Comparison of ENCODE assay signal across 17 cellular contexts in genomic region chr15:98667521-98668179, GRCh38. TPM values are rescaled to one million over a fixed set of nuclear protein-coding genes. Genes with fewer than 3 reads are reported as not detected.
DNase-seq lines count a peak whose midpoint lies in the region; FAIRE-seq and TF ChIP-seq lines count a peak whose summit lies in the region.
"Had no signal": no experiment of that assay in that cellular context is flagged by ENCODE, and none has a peak within 500 bp of the region (broad histone marks: within the 10 kb centered on the region; RNA-seq: fewer than 3 reads in every experiment).

No MANE protein-coding gene starts in this region.

- H4K5ac ChIP-seq in H9 (ENCODE audit: insufficient read length, low read depth, low read length): no peak overlapping the region

- H3K56ac ChIP-seq in H9 (ENCODE audit: insufficient read length, low read depth, low read length): no peak overlapping the region

- no peaks in the 10 kb centered on the region for H3K9me3 ChIP-seq in H9 (ENCODE audit: control insufficient read depth, low read depth, low read length)
- no peaks in the 10 kb centered on the region for H3K9me3 ChIP-seq in adrenal gland (replicated peaks in 1 of 3)
- H3K9me3 ChIP-seq in neural progenitor cell (ENCODE audit: low read depth): no peaks in the 10 kb centered on the region

- H3K27me3 Mint-ChIP-seq in H9 (ENCODE audit: low read depth) (no peaks in the 10 kb centered on the region), glutamatergic neuron (ENCODE audit: unreplicated experiment) (no peaks in the 10 kb centered on the region), neural progenitor cell (ENCODE audit: insufficient read depth, low read depth) (no peaks in the 10 kb centered on the region)
- H3K27me3 Mint-ChIP-seq: activated CD4-positive, alpha-beta memory T cell treated with anti-CD3 and anti-CD28 coated beads, Interleukin-2, amount 10 ng/mL, durations not matched to agents 7 days and 5 days; dendritic cell treated with granulocyte-macrophage colony-stimulating factor and Interleukin-4, amounts not matched to agents 40 ng/mL and 50 ng/mL, for 4 days had no signal

- no peak overlapping the region for H2BK120ac ChIP-seq in H9 (ENCODE audit: low read depth, low read length, poor library complexity, severe bottlenecking)

- H3K9me3 Mint-ChIP-seq in H9 (no peaks in the 10 kb centered on the region), glutamatergic neuron (ENCODE audit: unreplicated experiment) (peaks cover 5% of the 10 kb centered on the region), neural progenitor cell (peaks cover 3% of the 10 kb centered on the region)
- H3K9me3 Mint-ChIP-seq: activated CD4-positive, alpha-beta memory T cell treated with anti-CD3 and anti-CD28 coated beads, Interleukin-2, amount 10 ng/mL, durations not matched to agents 7 days and 5 days; dendritic cell treated with granulocyte-macrophage colony-stimulating factor and Interleukin-4, amounts not matched to agents 40 ng/mL and 50 ng/mL, for 4 days; stimulated activated memory B cell treated with anti-CD40 and anti-IgM and Interleukin-4, amounts not matched to agents 10 μg/mL and 1 μg/mL and 100 μg/mL, for 72 hours had no signal

- no CpG with 5 or more reads among the region's 13 CpGs for WGBS in H9 (ENCODE audit: extremely low coverage, insufficient read length, low lambda C conversion rate)
- WGBS in adrenal gland, 4 donors: 73 to 80% (median 77%) methylated on average over 6 to 13 of the region's 13 CpGs

- H3K18ac ChIP-seq in H9 (ENCODE audit: insufficient read length, low read depth, low read length): no peak overlapping the region

- H2AK5ac ChIP-seq in H9 (ENCODE audit: insufficient read length, low read length): no peak overlapping the region

- H4K91ac ChIP-seq in H9 (ENCODE audit: insufficient read length, low read depth, low read length): no peak overlapping the region

- H3K4me2 ChIP-seq in H9 (ENCODE audit: insufficient read depth, insufficient read length, low read length) (no peak overlapping the region), neural progenitor cell (no peak overlapping the region)

- H3T11ph ChIP-seq in H9 (ENCODE audit: low read length): no peak overlapping the region

- TF ChIP-seq POLR2A in adrenal gland (IDR thresholded peaks at IDR 0.05): no peak

- H3K9ac ChIP-seq in H9 (ENCODE audit: extremely low read depth, insufficient read length, low read length) (no peak overlapping the region), neural progenitor cell (no peak overlapping the region)

- H3K27ac Mint-ChIP-seq in H9: peak overlapping the region; percentile 10 to 61 (median 15); a peak in 3 of 7 replicates
- H3K27ac Mint-ChIP-seq in glutamatergic neuron (ENCODE audit: unreplicated experiment): peak overlapping the region; percentile 10
- peak overlapping the region; percentile 39 for H3K27ac Mint-ChIP-seq in neural progenitor cell
- H3K27ac Mint-ChIP-seq: activated CD4-positive, alpha-beta memory T cell treated with anti-CD3 and anti-CD28 coated beads, Interleukin-2, amount 10 ng/mL, durations not matched to agents 7 days and 5 days; dendritic cell treated with granulocyte-macrophage colony-stimulating factor and Interleukin-4, amounts not matched to agents 40 ng/mL and 50 ng/mL, for 4 days; stimulated activated memory B cell treated with anti-CD40 and anti-IgM and Interleukin-4, amounts not matched to agents 10 μg/mL and 1 μg/mL and 100 μg/mL, for 72 hours had no signal

- DNase-seq in H9 (peak; percentile 63), adrenal gland (peak in 3 of 7 donors; percentile 25 to 51 (median 36)), glutamatergic neuron (no peak), neural progenitor cell (ENCODE audit: low spot score) (peak; percentile 14), NCI-H2227 (lab: John Stamatoyannopoulos, UW; ENCODE audit: unreplicated experiment) (no peak), GM19239 (ENCODE audit: insufficient read length, low spot score) (no peak)
- DNase-seq in central memory CD4-positive, alpha-beta T cell: no peak
- DNase-seq in activated CD4-positive, alpha-beta T cell treated with anti-CD3 and anti-CD28 coated beads, Interleukin-2, amount 50 U/mL, for 1 hour: no peak
- DNase-seq: activated CD4-positive, alpha-beta memory T cell treated with anti-CD3 and anti-CD28 coated beads, Interleukin-2, amount 10 ng/mL, durations not matched to agents 7 days and 5 days; anterior cingulate cortex; DMS153; KG1; NCI-H1417; NCI-H446 treated with DMSO at 0.1 percent for 48 hours; occipital lobe had no signal

- FAIRE-seq in GM19239 (lab: Jason Lieb, UNC): no peak

- TF ChIP-seq CTCF in H9 (conservative IDR thresholded peaks at IDR 0.05) (no peak), adrenal gland (IDR thresholded peaks at IDR 0.05) (no peak), glutamatergic neuron (IDR thresholded peaks at IDR 0.05; ENCODE audit: partially characterized antibody, unreplicated experiment) (no peak), neural progenitor cell (IDR thresholded peaks at IDR 0.05) (no peak)

- H2BK12ac ChIP-seq in H9 (ENCODE audit: insufficient read length, low read depth, low read length): no peak overlapping the region

- peaks cover 85 to 87% of the 10 kb centered on the region in 2 experiments for H3K4me1 Mint-ChIP-seq in H9
- H3K4me1 Mint-ChIP-seq in glutamatergic neuron (ENCODE audit: low read depth, unreplicated experiment): peaks cover 51% of the 10 kb centered on the region
- H3K4me1 Mint-ChIP-seq in neural progenitor cell: peaks cover 62% of the 10 kb centered on the region

- intact Hi-C loops in adrenal gland (cut with DNase I): loop anchor here in 1 of 2 donors (10.0 kb wide), 1 partner anchor 107 kb away; no protein-coding TSS in a partner anchor

- no peaks in the 10 kb centered on the region for H3F3A ChIP-seq in neural progenitor cell (ENCODE audit: low read depth)

- peaks cover 36% of the 10 kb centered on the region for H3K4me1 ChIP-seq in H9 (ENCODE audit: insufficient read depth, low read length)
- peaks cover 50 to 89% of the 10 kb centered on the region in 2 donors for H3K4me1 ChIP-seq in adrenal gland (replicated peaks in 1 of 2)
- peaks cover 41% of the 10 kb centered on the region for H3K4me1 ChIP-seq in neural progenitor cell

- no peak overlapping the region for H2BK15ac ChIP-seq in H9 (ENCODE audit: low read depth, low read length)

- H3K4me3 Mint-ChIP-seq in H9 (peak overlapping the region in 1 of 2 experiments; percentile 7; a peak in 1 of 5 replicates), glutamatergic neuron (ENCODE audit: unreplicated experiment) (peak overlapping the region; percentile 0), neural progenitor cell (no peak overlapping the region)
- H3K4me3 Mint-ChIP-seq: activated CD4-positive, alpha-beta memory T cell treated with anti-CD3 and anti-CD28 coated beads, Interleukin-2, amount 10 ng/mL, durations not matched to agents 7 days and 5 days; dendritic cell treated with granulocyte-macrophage colony-stimulating factor and Interleukin-4, amounts not matched to agents 40 ng/mL and 50 ng/mL, for 4 days; stimulated activated memory B cell treated with anti-CD40 and anti-IgM and Interleukin-4, amounts not matched to agents 10 μg/mL and 1 μg/mL and 100 μg/mL, for 72 hours had no signal

- no peaks in the 10 kb centered on the region for H3K23me2 ChIP-seq in H9 (ENCODE audit: insufficient read length, low read depth, low read length, poor library complexity, severe bottlenecking)

- peaks cover 13% of the 10 kb centered on the region for H3K79me1 ChIP-seq in H9 (ENCODE audit: insufficient read depth, low read depth, low read length, poor library complexity, severe bottlenecking)

- H3K14ac ChIP-seq in H9 (ENCODE audit: insufficient read depth, low read length): peak overlapping the region; percentile 31; the same call in 1 of the 2 replicates

- H3K79me2 ChIP-seq in H9 (ENCODE audit: insufficient read depth, low read length) (peaks cover 58% of the 10 kb centered on the region; the same call in 1 of the 2 replicates), neural progenitor cell (ENCODE audit: low read depth) (peaks cover 100% of the 10 kb centered on the region)

- H3K23ac ChIP-seq in H9 (ENCODE audit: insufficient read length, low read depth, low read length): no peak overlapping the region

- H3K27ac ChIP-seq in H9 (ENCODE audit: insufficient read length, low read depth, low read length) (no peak overlapping the region), adrenal gland (peak overlapping the region; percentile 57 to 88 (median 78)), neural progenitor cell (no peak overlapping the region)

- H3K4ac ChIP-seq in H9 (ENCODE audit: low read depth, low read length): no peak overlapping the region

- H3K36me3 ChIP-seq in adrenal gland (replicated peaks in 1 of 2): no peaks in the 10 kb centered on the region
- no peaks in the 10 kb centered on the region for H3K36me3 ChIP-seq in neural progenitor cell

- H2AFZ ChIP-seq in H9 (ENCODE audit: low read length): no peak overlapping the region
- H2AFZ ChIP-seq in neural progenitor cell (replicated peaks): no peak overlapping the region

- no peak overlapping the region for H4K8ac ChIP-seq in H9 (replicated peaks; ENCODE audit: insufficient read length, low read depth, low read length)

- H3K27me3 ChIP-seq in H9 (ENCODE audit: insufficient read depth, low read length): no peaks in the 10 kb centered on the region
- no peaks in the 10 kb centered on the region for H3K27me3 ChIP-seq in adrenal gland
- H3K27me3 ChIP-seq in neural progenitor cell: no peaks in the 10 kb centered on the region

- H3K4me3 ChIP-seq in adrenal gland (no peak overlapping the region), neural progenitor cell (no peak overlapping the region)

- H4K20me1 ChIP-seq in H9 (ENCODE audit: control insufficient read depth, insufficient read depth, insufficient read length) (peaks cover 2% of the 10 kb centered on the region), neural progenitor cell (ENCODE audit: low read depth) (peaks cover 93% of the 10 kb centered on the region)

- no peak overlapping the region for H2BK20ac ChIP-seq in H9 (ENCODE audit: low read depth, low read length, poor library complexity, severe bottlenecking)

- no peak overlapping the region for H2BK5ac ChIP-seq in H9 (ENCODE audit: insufficient read length, low read length)

- peaks cover 0 to 2% (median 0%) of the 10 kb centered on the region in 3 experiments; a peak in 3 of 7 replicates for H3K36me3 Mint-ChIP-seq in H9 (ENCODE audit: insufficient read depth in 1 of 3, low read depth in 3 of 3)
- H3K36me3 Mint-ChIP-seq in glutamatergic neuron (ENCODE audit: unreplicated experiment): no peaks in the 10 kb centered on the region
- peaks cover 27% of the 10 kb centered on the region for H3K36me3 Mint-ChIP-seq in neural progenitor cell
- H3K36me3 Mint-ChIP-seq: stimulated activated memory B cell treated with anti-CD40 and anti-IgM and Interleukin-4, amounts not matched to agents 10 μg/mL and 1 μg/mL and 100 μg/mL, for 72 hours had no signal

RNA-seq across cellular contexts. Expression of gene IGF1R, which starts 19.3 kb away (rescaled TPM):
- 70.0 and 73.3 TPM in 2 replicates for total RNA-seq in H9 (2021)
- total RNA-seq in adrenal gland: 100 to 1,000 TPM in 1 of 8 donors, 10 to 100 TPM in 7; 44.1 to 138 (median 72.5) TPM
- 10 to 100 TPM in 2 of 3 donors, 1 to 10 TPM in 1; 8.6 to 27.4 (median 11.2) TPM for polyA plus RNA-seq in adrenal gland
- 145 TPM for total RNA-seq in glutamatergic neuron (ENCODE audit: unreplicated experiment)
- total RNA-seq in neural progenitor cell (ENCODE audit: low replicate concordance): 23.5 and 40.4 TPM in 2 replicates

Comparison
In these comparisons a context has a peak if more than half of its experiments do, and no peak if none do; other contexts are left out.
1. DNase-seq: peak in H9 (single experiment) and neural progenitor cell (single experiment); none in glutamatergic neuron (single experiment), NCI-H2227 (single experiment), central memory CD4-positive, alpha-beta T cell (single experiment), GM19239 (single experiment) and activated CD4-positive, alpha-beta T cell treated with anti-CD3 and anti-CD28 coated beads, Interleukin-2, amount 50 U/mL, for 1 hour (single experiment).
2. H3K27ac ChIP-seq: peak in adrenal gland (5 of 5); none in H9 (single experiment) and neural progenitor cell (single experiment).
3. Peak in every context shown above with its lines, with median percentiles within 50 percentile points of each other: H3K27ac Mint-ChIP-seq.